1 cellular context compared by ENCODE assay signal in the genomic region with DNA sequence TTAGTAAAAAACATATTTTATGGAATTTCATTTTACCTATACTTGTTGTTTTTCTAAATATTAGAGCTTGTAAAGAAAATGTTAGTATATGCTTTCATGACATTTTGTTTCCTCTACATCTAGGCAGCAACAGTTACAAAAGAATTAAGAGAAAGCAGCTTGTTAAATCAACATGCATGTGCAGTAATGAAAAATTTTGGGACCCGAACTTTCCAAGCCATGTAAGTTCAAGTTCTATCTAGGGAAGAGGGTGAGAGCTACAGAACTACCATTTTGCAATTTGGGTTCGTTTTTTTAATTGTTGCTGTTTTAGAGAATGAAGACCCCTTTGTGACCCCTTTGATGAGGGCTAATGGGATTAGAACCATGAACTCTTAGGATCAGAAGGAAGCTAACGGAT.
TF ChIP-seq lines count a peak whose summit lies in the region.

No MANE protein-coding gene starts in this region.

TF ChIP-seq in K562, 482 proteins besides CTCF, POLR2A, EP300 and RAD21:
- TF ChIP-seq CHD2 (IDR thresholded peaks at IDR 0.05; ENCODE audit: low read depth, low read length) = no peak
- TF ChIP-seq POLR3G (IDR thresholded peaks at IDR 0.05; ENCODE audit: extremely low read depth, insufficient read length, insufficient replicate concordance) = no peak
- TF ChIP-seq, protein P1, sequence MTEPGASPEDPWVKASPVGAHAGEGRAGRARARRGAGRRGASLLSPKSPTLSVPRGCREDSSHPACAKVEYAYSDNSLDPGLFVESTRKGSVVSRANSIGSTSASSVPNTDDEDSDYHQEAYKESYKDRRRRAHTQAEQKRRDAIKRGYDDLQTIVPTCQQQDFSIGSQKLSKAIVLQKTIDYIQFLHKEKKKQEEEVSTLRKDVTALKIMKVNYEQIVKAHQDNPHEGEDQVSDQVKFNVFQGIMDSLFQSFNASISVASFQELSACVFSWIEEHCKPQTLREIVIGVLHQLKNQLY (CRISPR knock-in tag; conservative IDR thresholded peaks at IDR 0.05) = no peak
- TF ChIP-seq MAZ (CRISPR knock-in tag; conservative IDR thresholded peaks at IDR 0.05 in 1 of 2, IDR thresholded peaks at IDR 0.05 in 1 of 2) = no peak
- no peak for TF ChIP-seq TEAD2 (tag; IDR thresholded peaks at IDR 0.05)
- TF ChIP-seq JUND (IDR thresholded peaks at IDR 0.05; ENCODE audit: borderline replicate concordance, low read depth, low read length) = no peak
- no peak for TF ChIP-seq JUND (tag; IDR thresholded peaks at IDR 0.05; ENCODE audit: borderline replicate concordance, low read depth, low read length)
- TF ChIP-seq RBM17 (IDR thresholded peaks at IDR 0.05; ENCODE audit: borderline replicate concordance, low read depth, low read length) = no peak
- no peak for TF ChIP-seq MTA1 (IDR thresholded peaks at IDR 0.05; ENCODE audit: borderline replicate concordance)
- no peak for TF ChIP-seq ZBTB33 (CRISPR knock-in tag; IDR thresholded peaks at IDR 0.05)
